In the genomic region with DNA sequence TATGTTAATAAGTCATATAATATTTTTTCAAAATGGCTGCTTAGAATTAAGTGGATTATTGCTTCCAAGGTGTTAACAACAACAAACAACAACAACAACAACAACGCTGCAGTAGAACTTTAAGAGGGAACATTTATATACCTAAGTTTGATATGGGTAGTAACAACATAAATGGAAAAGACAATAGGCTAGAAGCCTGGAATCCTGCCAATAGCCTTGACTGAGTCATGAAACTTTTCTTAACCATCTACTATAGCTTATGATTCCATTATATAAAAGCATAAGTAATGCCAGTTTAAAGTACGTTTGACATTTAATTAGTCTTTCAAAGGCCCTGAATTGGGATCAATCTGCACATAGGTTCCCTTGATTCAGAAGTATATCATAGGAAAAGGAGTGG, we compare ENCODE assay signal across 13 cellular contexts. TPM values are rescaled to one million over a fixed set of nuclear protein-coding genes. Genes with fewer than 3 reads are reported as not detected.
A peak's percentile ranks its signal among the peaks of the same experiment; 100 is the strongest.
DNase-seq lines count a peak whose midpoint lies in the region; ATAC-seq and TF ChIP-seq lines count a peak whose summit lies in the region.
"Had no signal": no experiment of that assay in that cellular context is flagged by ENCODE, and none has a peak within 500 bp of the region (broad histone marks: within the 10 kb centered on the region; RNA-seq: fewer than 3 reads in every experiment).

No MANE protein-coding gene starts in this region.

- H3K27ac Mint-ChIP-seq in activated CD8-positive, alpha-beta memory T cell treated with anti-CD3 and anti-CD28 coated beads, Interleukin-2, amount 10 ng/mL, durations not matched to agents 7 days and 5 days: peak overlapping the region; percentile 13
- peak overlapping the region; percentile 77 to 95 (median 85) for H3K27ac Mint-ChIP-seq in naive thymus-derived CD4-positive, alpha-beta T cell

- no TSS peak for BruUV-seq in mammary epithelial cell (replicated peaks; lab: Mats Ljungman, UMichigan)

- no peak overlapping the region for H3K4me3 Mint-ChIP-seq in activated CD8-positive, alpha-beta memory T cell treated with anti-CD3 and anti-CD28 coated beads, Interleukin-2, amount 10 ng/mL, durations not matched to agents 7 days and 5 days
- peak overlapping the region in 9 of 10 donors; percentile 55 to 71 (median 66) for H3K4me3 Mint-ChIP-seq in naive thymus-derived CD4-positive, alpha-beta T cell

- TF ChIP-seq CTCF in mammary epithelial cell (conservative IDR thresholded peaks at IDR 0.05 in 1 of 2, IDR thresholded peaks at IDR 0.05 in 1 of 2; ENCODE audit: extremely low read depth in 1 of 2, insufficient read depth in 1 of 2, low read depth in 1 of 2, low read length in 2 of 2): no peak

- no peaks in the 10 kb centered on the region for H3K79me2 ChIP-seq in mammary epithelial cell (ENCODE audit: insufficient read depth, low read length)
- H3K79me2 ChIP-seq: parathyroid adenoma had no signal

- H3K4me2 ChIP-seq in mammary epithelial cell (ENCODE audit: insufficient read depth, low read depth, low read length): no peak overlapping the region

- POLR2A ChIA-PET in naive thymus-derived CD4-positive, alpha-beta T cell (lab: Charles Lee): interaction anchor here (0.6 to 3.2 kb wide), 5 partner anchors 13 to 578 kb away, joined by 3 to 16 read pairs (median 4); no protein-coding TSS in a partner anchor

- no peaks in the 10 kb centered on the region for H4K20me1 ChIP-seq in mammary epithelial cell (ENCODE audit: insufficient read depth, low read length)

- no peak for DNase-seq in activated CD8-positive, alpha-beta memory T cell treated with anti-CD3 and anti-CD28 coated beads, Interleukin-2, amount 10 ng/mL, durations not matched to agents 7 days and 5 days
- DNase-seq in activated CD8-positive, alpha-beta memory T cell treated with anti-CD3 and anti-CD28 coated beads for 24 hours: no peak
- DNase-seq in RKO (ENCODE audit: low spot score) (peak; percentile 16), mammary epithelial cell (peak; percentile 18), COLO829 (ENCODE audit: low spot score) (no peak)
- peak in 1 of 9 donors; percentile 29 for DNase-seq in naive thymus-derived CD4-positive, alpha-beta T cell
- DNase-seq in stimulated activated CD8-positive, alpha-beta memory T cell treated with anti-CD3 and anti-CD28 coated beads, Interleukin-4, amount 100 ng/mL, for 48 hours: no peak
- DNase-seq: anterior cingulate cortex, mucosa of descending colon, NCI-H187 treated with DMSO at 0.1 percent for 48 hours had no signal

- in situ Hi-C loops in mammary epithelial cell (cut with MboI; ENCODE audit: low sequenced_read_pairs in 2 of 2): loop anchor here (10.0 to 25.0 kb wide), 2 partner anchors 499 to 507 kb away; no protein-coding TSS in a partner anchor

- 80% methylated on average over 2 of the region's 2 CpGs for WGBS in mammary epithelial cell (ENCODE audit: low coverage, missing lambda C conversion rate)

- no peaks in the 10 kb centered on the region for H3K9me3 ChIP-seq in mammary epithelial cell (replicated peaks; ENCODE audit: insufficient read depth, low read length)
- H3K9me3 ChIP-seq in naive thymus-derived CD4-positive, alpha-beta T cell (ENCODE audit: control insufficient read depth in 2 of 3, low read length in 3 of 3): no peaks in the 10 kb centered on the region
- H3K9me3 ChIP-seq: gastroesophageal sphincter, mucosa of descending colon had no signal

- peaks cover 70% of the 10 kb centered on the region for H3K36me3 Mint-ChIP-seq in activated CD8-positive, alpha-beta memory T cell treated with anti-CD3 and anti-CD28 coated beads, Interleukin-2, amount 10 ng/mL, durations not matched to agents 7 days and 5 days
- H3K36me3 Mint-ChIP-seq in naive thymus-derived CD4-positive, alpha-beta T cell: peaks cover 14 to 67% (median 39%) of the 10 kb centered on the region in 5 donors

- no peaks in the 10 kb centered on the region for H3K36me3 ChIP-seq in mammary epithelial cell (ENCODE audit: insufficient read depth, low read length)
- peaks cover 5 to 29% (median 10%) of the 10 kb centered on the region in 3 experiments for H3K36me3 ChIP-seq in naive thymus-derived CD4-positive, alpha-beta T cell (ENCODE audit: control insufficient read depth in 2 of 3, insufficient read depth in 3 of 3, low read length in 3 of 3)

- no peaks in the 10 kb centered on the region for H3K27me3 Mint-ChIP-seq in activated CD8-positive, alpha-beta memory T cell treated with anti-CD3 and anti-CD28 coated beads, Interleukin-2, amount 10 ng/mL, durations not matched to agents 7 days and 5 days
- H3K27me3 Mint-ChIP-seq in naive thymus-derived CD4-positive, alpha-beta T cell: no peaks in the 10 kb centered on the region

- H3K9ac ChIP-seq in mammary epithelial cell (ENCODE audit: insufficient read depth, low read length): no peak overlapping the region
- H3K9ac ChIP-seq: parathyroid adenoma had no signal

- H3K27ac ChIP-seq in mammary epithelial cell (ENCODE audit: insufficient read depth, low read depth, low read length): no peak overlapping the region
- peak overlapping the region; percentile 8 for H3K27ac ChIP-seq in naive thymus-derived CD4-positive, alpha-beta T cell (ENCODE audit: low read depth, low read length)
- H3K27ac ChIP-seq: gastroesophageal sphincter, parathyroid adenoma had no signal

- no peaks in the 10 kb centered on the region for H3K9me3 Mint-ChIP-seq in activated CD8-positive, alpha-beta memory T cell treated with anti-CD3 and anti-CD28 coated beads, Interleukin-2, amount 10 ng/mL, durations not matched to agents 7 days and 5 days (ENCODE audit: low read depth)
- no peaks in the 10 kb centered on the region for H3K9me3 Mint-ChIP-seq in naive thymus-derived CD4-positive, alpha-beta T cell

- no peak overlapping the region for H2AFZ ChIP-seq in mammary epithelial cell (ENCODE audit: low read depth, low read length)
- H2AFZ ChIP-seq: parathyroid adenoma had no signal

- peaks cover 53% of the 10 kb centered on the region for H3K4me1 Mint-ChIP-seq in activated CD8-positive, alpha-beta memory T cell treated with anti-CD3 and anti-CD28 coated beads, Interleukin-2, amount 10 ng/mL, durations not matched to agents 7 days and 5 days
- H3K4me1 Mint-ChIP-seq in naive thymus-derived CD4-positive, alpha-beta T cell: peaks cover 38 to 97% (median 92%) of the 10 kb centered on the region in 7 donors

- no peak for ATAC-seq in activated CD8-positive, alpha-beta memory T cell treated with anti-CD3 and anti-CD28 coated beads, Interleukin-2, amount 10 ng/mL, durations not matched to agents 7 days and 5 days
- no peak for ATAC-seq in naive thymus-derived CD4-positive, alpha-beta T cell
- no peak for ATAC-seq in GM21529 (IDR thresholded peaks at IDR 0.05; ENCODE audit: unreplicated experiment)
- ATAC-seq: gastroesophageal sphincter, mucosa of descending colon had no signal

- dilution Hi-C loops in mammary epithelial cell (cut with HindIII; ENCODE audit: low sequenced_read_pairs): no loop called here

- no peaks in the 10 kb centered on the region for H3K27me3 ChIP-seq in mammary epithelial cell (ENCODE audit: insufficient read depth, low read length)
- no peaks in the 10 kb centered on the region for H3K27me3 ChIP-seq in naive thymus-derived CD4-positive, alpha-beta T cell (ENCODE audit: control insufficient read depth in 2 of 2, insufficient read depth in 2 of 2, low read length in 2 of 2)
- H3K27me3 ChIP-seq: gastroesophageal sphincter had no signal

- intact Hi-C loops in mammary epithelial cell (cut with micrococcal nuclease): no loop called here
- intact Hi-C loops in naive thymus-derived CD4-positive, alpha-beta T cell (cut with micrococcal nuclease): loop anchor here in 1 of 2 donors (1.0 to 10.0 kb wide), 2 partner anchors 8 to 649 kb away; a partner anchor contains a TSS

- no peak overlapping the region for H3K4me3 ChIP-seq in mammary epithelial cell (replicated peaks in 1 of 3; ENCODE audit: insufficient read depth in 1 of 3, low read depth in 2 of 3, low read length in 3 of 3)
- H3K4me3 ChIP-seq in naive thymus-derived CD4-positive, alpha-beta T cell (ENCODE audit: low read length): no peak overlapping the region
- H3K4me3 ChIP-seq: gastroesophageal sphincter, mucosa of descending colon had no signal

- CTCF ChIA-PET in activated CD8-positive, alpha-beta memory T cell treated with anti-CD3 and anti-CD28 coated beads, Interleukin-2, amount 10 ng/mL, durations not matched to agents 7 days and 5 days (lab: Charles Lee): no interaction called here
- CTCF ChIA-PET in mammary epithelial cell (lab: Charles Lee; ENCODE audit: low non-redundant PET): no interaction called here
- CTCF ChIA-PET in naive thymus-derived CD4-positive, alpha-beta T cell (lab: Charles Lee): no interaction called here

- H3K4me1 ChIP-seq in mammary epithelial cell (ENCODE audit: insufficient read depth, low read length): no peaks in the 10 kb centered on the region
- peaks cover 0 to 67% of the 10 kb centered on the region in 2 donors for H3K4me1 ChIP-seq in naive thymus-derived CD4-positive, alpha-beta T cell (ENCODE audit: control insufficient read depth in 2 of 2, insufficient read depth in 2 of 2, low read length in 2 of 2)
- H3K4me1 ChIP-seq: gastroesophageal sphincter, parathyroid adenoma had no signal

RNA-seq across cellular contexts. Expression of a gene that starts 31.2 kb away (rescaled TPM):
- 100 to 1,000 TPM; 164 to 233 TPM for total RNA-seq in activated CD8-positive, alpha-beta memory T cell treated with anti-CD3 and anti-CD28 coated beads, Interleukin-2, amount 10 ng/mL, durations not matched to agents 7 days and 5 days
- 10 to 100 TPM in 1 of 2 donors, 1 to 10 TPM in 1; 4.4 to 10.0 TPM for total RNA-seq in mammary epithelial cell
- 2.0 TPM for polyA plus RNA-seq in mammary epithelial cell
- polyA minus RNA-seq in mammary epithelial cell: 0.05 TPM
- 100 to 1,000 TPM; 258 to 482 (median 451) TPM for total RNA-seq in naive thymus-derived CD4-positive, alpha-beta T cell
- polyA plus RNA-seq in naive thymus-derived CD4-positive, alpha-beta T cell: 100 to 1,000 TPM; 286 to 389 TPM

Comparison
In these comparisons a context has a peak if more than half of its experiments do, and no peak if none do; other contexts are left out.
1. DNase-seq: peak in RKO (single experiment) and mammary epithelial cell (single experiment); none in activated CD8-positive, alpha-beta memory T cell treated with anti-CD3 and anti-CD28 coated beads, Interleukin-2, amount 10 ng/mL, durations not matched to agents 7 days and 5 days (single experiment), activated CD8-positive, alpha-beta memory T cell treated with anti-CD3 and anti-CD28 coated beads for 24 hours (single experiment), stimulated activated CD8-positive, alpha-beta memory T cell treated with anti-CD3 and anti-CD28 coated beads, Interleukin-4, amount 100 ng/mL, for 48 hours (single experiment) and COLO829 (single experiment).
2. RNA of a gene that starts 31.2 kb away (total RNA-seq): 258 to 482 TPM in naive thymus-derived CD4-positive, alpha-beta T cell and 164 to 233 TPM in activated CD8-positive, alpha-beta memory T cell treated with anti-CD3 and anti-CD28 coated beads, Interleukin-2, amount 10 ng/mL, durations not matched to agents 7 days and 5 days; 4.4 to 10.0 TPM in mammary epithelial cell; every median in the first group is over 10 times any median in the second.